In the genomic region with DNA sequence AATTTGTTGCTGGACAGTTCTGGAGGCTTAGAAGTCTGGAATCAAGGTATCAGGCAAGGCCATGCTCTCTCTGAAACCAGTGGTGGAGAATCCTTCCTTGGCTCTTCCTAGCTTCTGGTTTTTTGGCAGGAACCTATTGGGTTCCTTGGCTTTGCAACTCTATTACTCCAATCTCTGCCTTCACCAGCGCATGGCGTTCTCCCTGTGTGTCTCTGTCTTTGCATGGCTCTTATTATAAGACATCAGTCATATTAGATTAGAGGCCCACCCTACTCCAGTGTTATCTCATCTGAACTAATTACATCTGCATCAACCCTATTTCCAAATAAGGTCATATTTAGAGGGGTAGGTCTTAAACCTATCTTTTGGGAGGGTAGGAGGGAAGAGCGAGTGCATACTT, we compare ENCODE assay signal across 9 cellular contexts.
"Had no signal": no experiment of that assay in that cellular context is flagged by ENCODE, and none has a peak within 500 bp of the region (broad histone marks: within the 10 kb centered on the region; RNA-seq: fewer than 3 reads in every experiment).

No MANE protein-coding gene starts in this region.

- H3K9me3 ChIP-seq: HAP-1 had no signal

- H3K4me3 Mint-ChIP-seq: HFFc6 had no signal

- ATAC-seq: HCT116, K562 had no signal

- H3K9ac ChIP-seq: GM23248 had no signal

- FAIRE-seq: H54, HTR-8/SVneo, K562 had no signal

- H3K4me3 ChIP-seq: GM23248, HAP-1, K562 had no signal

- H3K27ac Mint-ChIP-seq: HFFc6 had no signal

- H2AFZ ChIP-seq: GM23248 had no signal

- DNase-seq: GM23248, GOT3, HFFc6, IMR-90 had no signal

- H3K36me3 ChIP-seq: HAP-1 had no signal

- H3K27ac ChIP-seq: GM23248 had no signal

- H3K4me1 ChIP-seq: HAP-1 had no signal
